19 cellular contexts compared by ENCODE assay signal in the genomic region with DNA sequence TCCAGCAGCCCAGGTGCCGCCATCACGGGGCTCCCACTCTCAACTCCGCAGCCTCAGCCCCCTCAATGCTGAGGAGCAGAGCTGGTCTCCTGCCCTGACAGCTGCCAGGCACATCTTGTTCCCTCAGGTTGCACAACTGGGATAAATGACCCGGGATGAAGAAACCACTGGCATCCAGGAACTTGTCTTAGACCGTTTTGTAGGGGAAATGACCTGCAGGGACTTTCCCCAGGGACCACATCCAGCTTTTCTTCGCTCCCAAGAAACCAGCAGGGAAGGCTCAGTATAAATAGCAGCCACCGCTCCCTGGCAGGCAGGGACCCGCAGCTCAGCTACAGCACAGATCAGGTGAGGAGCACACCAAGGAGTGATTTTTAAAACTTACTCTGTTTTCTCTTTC. TPM values are rescaled to one million over a fixed set of nuclear protein-coding genes. Genes with fewer than 3 reads are reported as not detected.
A peak's percentile ranks its signal among the peaks of the same experiment; 100 is the strongest.
DNase-seq lines count a peak whose midpoint lies in the region; ATAC-seq and TF ChIP-seq lines count a peak whose summit lies in the region.
"Had no signal": no experiment of that assay in that cellular context is flagged by ENCODE, and none has a peak within 500 bp of the region (broad histone marks: within the 10 kb centered on the region; RNA-seq: fewer than 3 reads in every experiment).

A gene (plus strand): TSS at position 316 of the 400 bp plus-strand sequence. CDS start 624 bp downstream, outside the sequence.

- peaks cover 0 to 46% (median 12%) of the 10 kb centered on the region in 4 donors for H3K4me1 ChIP-seq in right lobe of liver
- H3K4me1 ChIP-seq: colonic mucosa, parathyroid adenoma had no signal

- H3K27me3 ChIP-seq in right lobe of liver: no peaks in the 10 kb centered on the region
- H3K27me3 ChIP-seq in MG63: no peaks in the 10 kb centered on the region
- H3K27me3 ChIP-seq: colonic mucosa had no signal

- no peaks in the 10 kb centered on the region for H3K36me3 Mint-ChIP-seq in stimulated activated memory B cell treated with anti-CD40 and anti-IgM and Interleukin-4, amounts not matched to agents 10 μg/mL and 1 μg/mL and 100 μg/mL, for 72 hours
- H3K36me3 Mint-ChIP-seq: activated naive CD8-positive, alpha-beta T cell treated with anti-CD3 and anti-CD28 coated beads, Interleukin-2, amount 10 ng/mL, durations not matched to agents 7 days and 5 days had no signal

- peak within 1 kb of the TSS; percentile 6 to 52 (median 26) for H3K27ac ChIP-seq in right lobe of liver
- H3K27ac ChIP-seq: colonic mucosa, parathyroid adenoma, thoracic aorta had no signal

- ATAC-seq in right lobe of liver: peak; percentile 6 to 50 (median 38)
- no peak for ATAC-seq in stimulated activated memory B cell treated with anti-CD40 and anti-IgM and Interleukin-4, amounts not matched to agents 10 μg/mL and 1 μg/mL and 100 μg/mL, for 72 hours
- ATAC-seq in GM21526 (IDR thresholded peaks at IDR 0.05; ENCODE audit: low FRiP score, unreplicated experiment): no peak
- ATAC-seq: activated CD4-positive, CD25-positive, alpha-beta regulatory T cell treated with anti-CD3 and anti-CD28 coated beads, Interleukin-2, amount 50 U/mL, for 24 hours had no signal

- H3K4me3 ChIP-seq in cardiac fibroblast (replicated peaks in 1 of 2; ENCODE audit: low read depth in 2 of 2, low read length in 2 of 2) (no peak within 1 kb of the TSS), right lobe of liver (no peak within 1 kb of the TSS), MG63 (no peak within 1 kb of the TSS)
- H3K4me3 ChIP-seq: colonic mucosa, thoracic aorta had no signal

- peak; percentile 53 for DNase-seq in LHCN-M2 (ENCODE audit: low read depth)
- peak; percentile 5 to 40 for DNase-seq in cardiac fibroblast (ENCODE audit: low read depth in 2 of 2)
- peak; percentile 56 to 64 (median 56) for DNase-seq in right lobe of liver
- DNase-seq in NCI-H345 treated with DMSO at 0.1 percent for 48 hours (lab: John Stamatoyannopoulos, UW; ENCODE audit: unreplicated experiment): no peak
- DNase-seq in CD1c-positive myeloid dendritic cell (ENCODE audit: extremely low spot score): no peak
- no peak for DNase-seq in MG63
- DNase-seq: activated naive CD8-positive, alpha-beta T cell treated with anti-CD3 and anti-CD28 coated beads, Interleukin-2, amount 10 ng/mL, durations not matched to agents 7 days and 5 days; activated T-cell treated with anti-CD3 and anti-CD28 coated beads for 4 hours; colonic mucosa; NCI-H1105 treated with DMSO at 0.1 percent for 48 hours; NCI-H446; stimulated activated CD4-positive, alpha-beta T cell treated with anti-CD3 and anti-CD28 coated beads, Interleukin-15, amount 100 ng/mL, for 24 hours had no signal

- intact Hi-C loops in right lobe of liver (cut with DNase I): no loop called here

- H3K36me3 ChIP-seq in right lobe of liver: no peaks in the 10 kb centered on the region
- H3K36me3 ChIP-seq in MG63: no peaks in the 10 kb centered on the region
- H3K36me3 ChIP-seq: colonic mucosa, thoracic aorta had no signal

- H3K9me3 ChIP-seq in right lobe of liver: no peaks in the 10 kb centered on the region
- no peaks in the 10 kb centered on the region for H3K9me3 ChIP-seq in MG63
- H3K9me3 ChIP-seq: colonic mucosa, thoracic aorta had no signal

- no peak for TF ChIP-seq CTCF in cardiac fibroblast (IDR thresholded peaks at IDR 0.05; ENCODE audit: low read depth, low read length)
- no peak for TF ChIP-seq CTCF in right lobe of liver (IDR thresholded peaks at IDR 0.05)

- H3K27me3 Mint-ChIP-seq in stimulated activated memory B cell treated with anti-CD40 and anti-IgM and Interleukin-4, amounts not matched to agents 10 μg/mL and 1 μg/mL and 100 μg/mL, for 72 hours: no peaks in the 10 kb centered on the region
- H3K27me3 Mint-ChIP-seq: IgD-negative memory B cell had no signal

- H3K9me3 Mint-ChIP-seq in stimulated activated memory B cell treated with anti-CD40 and anti-IgM and Interleukin-4, amounts not matched to agents 10 μg/mL and 1 μg/mL and 100 μg/mL, for 72 hours: peaks cover 2% of the 10 kb centered on the region
- H3K9me3 Mint-ChIP-seq: activated naive CD8-positive, alpha-beta T cell treated with anti-CD3 and anti-CD28 coated beads, Interleukin-2, amount 10 ng/mL, durations not matched to agents 7 days and 5 days; IgD-negative memory B cell had no signal

- TF ChIP-seq POLR2A in right lobe of liver (IDR thresholded peaks at IDR 0.05): no peak

- WGBS in right lobe of liver (ENCODE audit: insufficient coverage, low coverage, low lambda C conversion rate, missing lambda C conversion rate): 41% methylated on average over 4 of the region's 8 CpGs

- peak within 1 kb of the TSS; percentile 43 for H3K27ac Mint-ChIP-seq in stimulated activated memory B cell treated with anti-CD40 and anti-IgM and Interleukin-4, amounts not matched to agents 10 μg/mL and 1 μg/mL and 100 μg/mL, for 72 hours

- no peak within 1 kb of the TSS for H3K4me3 Mint-ChIP-seq in stimulated activated memory B cell treated with anti-CD40 and anti-IgM and Interleukin-4, amounts not matched to agents 10 μg/mL and 1 μg/mL and 100 μg/mL, for 72 hours
- H3K4me3 Mint-ChIP-seq: activated naive CD8-positive, alpha-beta T cell treated with anti-CD3 and anti-CD28 coated beads, Interleukin-2, amount 10 ng/mL, durations not matched to agents 7 days and 5 days had no signal

- H3K4me1 Mint-ChIP-seq in stimulated activated memory B cell treated with anti-CD40 and anti-IgM and Interleukin-4, amounts not matched to agents 10 μg/mL and 1 μg/mL and 100 μg/mL, for 72 hours: peaks cover 34% of the 10 kb centered on the region

RNA-seq across cellular contexts. Expression of the gene that starts here (rescaled TPM):
- total RNA-seq in LHCN-M2 (2014; rRNA removed): 1.7 and 1.9 TPM in 2 replicates
- polyA plus RNA-seq in LHCN-M2 (2012): 24.0 TPM
- total RNA-seq in right lobe of liver: over 10,000 TPM in 5 of 6 experiments, 1,000 to 10,000 TPM in 1; 7,699 to 33,192 (median 12,593) TPM
- total RNA-seq in MG63 (2014; rRNA removed; shearing (Covaris generic); ENCODE audit: low replicate concordance): not detected in 2 replicates
- total RNA-seq: activated naive CD8-positive, alpha-beta T cell treated with anti-CD3 and anti-CD28 coated beads, Interleukin-2, amount 10 ng/mL, durations not matched to agents 7 days and 5 days; fibroblast of lung had no signal
- polyA plus RNA-seq: fibroblast of lung, IgD-negative memory B cell had no signal

Comparison
In these comparisons a context has a peak if more than half of its experiments do, and no peak if none do; other contexts are left out.
1. RNA of the gene that starts here (total RNA-seq): 7,699 to 33,192 TPM in right lobe of liver; 1.7 to 1.9 TPM in LHCN-M2 and not detected in MG63; every median in the first group is over 1,000 times any median in the second.
2. DNase-seq: peak in LHCN-M2 (single experiment), cardiac fibroblast (2 of 2) and right lobe of liver (3 of 3); none in NCI-H345 treated with DMSO at 0.1 percent for 48 hours (single experiment), CD1c-positive myeloid dendritic cell (single experiment) and MG63 (single experiment).
3. ATAC-seq: peak in right lobe of liver (4 of 4); none in stimulated activated memory B cell treated with anti-CD40 and anti-IgM and Interleukin-4, amounts not matched to agents 10 μg/mL and 1 μg/mL and 100 μg/mL, for 72 hours (single experiment) and GM21526 (single experiment).